9 cellular contexts compared by ENCODE assay signal in genomic region chr6:52423971-52424381, GRCh38. TPM values are rescaled to one million over a fixed set of nuclear protein-coding genes. Genes with fewer than 3 reads are reported as not detected.
DNase-seq lines count a peak whose midpoint lies in the region; ATAC-seq and TF ChIP-seq lines count a peak whose summit lies in the region.
"Had no signal": no experiment of that assay in that cellular context is flagged by ENCODE, and none has a peak within 500 bp of the region (broad histone marks: within the 10 kb centered on the region; RNA-seq: fewer than 3 reads in every experiment).

No MANE protein-coding gene starts in this region.

- in situ Hi-C loops in SK-MEL-5 (cut with HindIII; ENCODE audit: low pct_unique_long_range_greater_than_20kb, low sequenced_read_pairs), result loop anchor here (25.0 kb wide), 1 partner anchor 238 kb away; the partner anchor contains the start of gene TMEM14A
- in situ Hi-C loops in GM13976 (cut with MboI; ENCODE audit: low sequenced_read_pairs, unreplicated experiment), result no loop called here

- H3K36me3 ChIP-seq in ES-I3 (ENCODE audit: insufficient read depth, low read length), result no peaks in the 10 kb centered on the region

- TF ChIP-seq CTCF in fibroblast of pulmonary artery (IDR thresholded peaks at IDR 0.05; ENCODE audit: low read length, missing control alignments) (no peak), retinal pigment epithelial cell (conservative IDR thresholded peaks at IDR 0.05; ENCODE audit: low read depth, low read length) (no peak), GM13976 (IDR thresholded peaks at IDR 0.05; ENCODE audit: borderline replicate concordance, control extremely low read depth, extremely low read depth, insufficient read depth, missing control alignments) (no peak)

- no peak overlapping the region for H3K27ac ChIP-seq in caudate nucleus (ENCODE audit: low read depth, low read length)

- H3K9me3 ChIP-seq in ES-I3 (ENCODE audit: control insufficient read depth, insufficient read depth, low read length), result no peaks in the 10 kb centered on the region

- ATAC-seq in GM18517 (IDR thresholded peaks at IDR 0.05; ENCODE audit: unreplicated experiment), result no peak

- H3K9ac ChIP-seq in ES-I3 (ENCODE audit: low read depth, low read length), result peak overlapping the region; percentile 6; the same call in 1 of the 2 replicates

- H3K4me3 ChIP-seq in fibroblast of pulmonary artery (replicated peaks; ENCODE audit: low read depth, low read length) (no peak overlapping the region), retinal pigment epithelial cell (ENCODE audit: low read length) (peak overlapping the region; percentile 2)

- peak; percentile 72 for DNase-seq in SK-MEL-5 (ENCODE audit: low read depth, low spot score)
- peak; percentile 93 for DNase-seq in fibroblast of pulmonary artery (ENCODE audit: low read depth)
- DNase-seq in retinal pigment epithelial cell (ENCODE audit: low read depth), result peak; percentile 69
- no peak for DNase-seq in GM13976 (ENCODE audit: low spot score)
- no peak for DNase-seq in medulla oblongata (ENCODE audit: extremely low spot score)
- no peak for DNase-seq in caudate nucleus (lab: John Stamatoyannopoulos, UW)
- DNase-seq: NCI-H748 treated with DMSO at 0.1 percent for 48 hours had no signal

- H3K4me1 ChIP-seq in ES-I3 (ENCODE audit: insufficient read depth, low read length), result peaks cover 21% of the 10 kb centered on the region

RNA-seq across cellular contexts. Expression of gene EFHC1, which starts 3.8 kb away (rescaled TPM):
- total RNA-seq in SK-MEL-5 (2014; rRNA removed; shearing (Covaris generic)), result 14.1 and 23.7 TPM in 2 replicates
- 6.0 and 12.0 TPM in 2 replicates for polyA plus RNA-seq in SK-MEL-5 (2015; cell fraction: cytosol; rRNA removed)
- 259 and 284 TPM in 2 replicates for polyA plus RNA-seq in SK-MEL-5 (2015; cell fraction: nucleus; rRNA removed)

Comparison
In these comparisons a context has a peak if more than half of its experiments do, and no peak if none do; other contexts are left out.
1. DNase-seq: peak in SK-MEL-5 (single experiment), fibroblast of pulmonary artery (single experiment) and retinal pigment epithelial cell (single experiment); none in GM13976 (single experiment), medulla oblongata (single experiment) and caudate nucleus (0 of 61).